10 cellular contexts compared by ENCODE assay signal in the genomic region with DNA sequence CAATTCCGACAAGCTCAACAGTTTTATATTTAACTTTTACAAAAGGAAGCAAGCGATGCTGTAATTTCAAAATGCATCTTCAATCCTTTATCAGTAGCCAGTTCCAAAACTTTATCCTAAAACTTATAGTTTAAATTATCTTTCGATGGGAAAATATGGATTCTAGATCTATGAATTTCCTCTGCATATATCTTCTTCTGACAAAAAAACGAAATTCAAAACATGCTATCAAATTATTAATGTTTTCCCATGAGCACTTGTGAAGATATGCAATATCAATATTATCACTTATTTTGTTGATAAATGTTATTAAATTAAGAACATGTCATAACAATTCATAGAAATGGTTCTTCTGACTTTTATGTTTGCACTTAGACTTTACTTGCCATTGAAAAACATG. TPM values are rescaled to one million over a fixed set of nuclear protein-coding genes. Genes with fewer than 3 reads are reported as not detected.
"Had no signal": no experiment of that assay in that cellular context is flagged by ENCODE, and none has a peak within 500 bp of the region (broad histone marks: within the 10 kb centered on the region; RNA-seq: fewer than 3 reads in every experiment).

No MANE protein-coding gene starts in this region.

- H2AFZ ChIP-seq: GM23248 had no signal

- H3K4me2 ChIP-seq: KMS-11 had no signal

- H3K4me3 Mint-ChIP-seq: HFFc6 had no signal

- DNase-seq: GM23248, GOT3, H7, HFFc6, IMR-90, KBM-7 had no signal

- H3K9me3 ChIP-seq: HAP-1 had no signal

- H3K27ac ChIP-seq: GM23248, HL-60, KMS-11 had no signal

- H3K4me1 ChIP-seq: HAP-1 had no signal

- ATAC-seq: HCT116 had no signal

- H3K9ac ChIP-seq: GM23248, KMS-11 had no signal

- H3K9me3 Mint-ChIP-seq: HFFc6 had no signal

- H3K36me3 ChIP-seq: HAP-1 had no signal

- H3K4me3 ChIP-seq: GM23248, HAP-1 had no signal

- H3K27ac Mint-ChIP-seq: HFFc6 had no signal

RNA-seq across cellular contexts. Expression of gene NCR2, which starts 2.3 kb away (rescaled TPM):
- polyA plus RNA-seq: GM23248, IMR-90 had no signal

RNA-seq across cellular contexts. Expression of gene TREM1, which starts 51.2 kb away (rescaled TPM):
- polyA plus RNA-seq: GM23248, IMR-90 had no signal
